22 cellular contexts compared by ENCODE assay signal in genomic region chr3:140334105-140334504, GRCh38.
"Had no signal": no experiment of that assay in that cellular context is flagged by ENCODE, and none has a peak within 500 bp of the region (broad histone marks: within the 10 kb centered on the region; RNA-seq: fewer than 3 reads in every experiment).

No MANE protein-coding gene starts in this region.

- H3K4me1 ChIP-seq: esophagus muscularis mucosa, foreskin keratinocyte, gastroesophageal sphincter, heart left ventricle, left lung, lower lobe of right lung had no signal

- H3K36me3 Mint-ChIP-seq: naive thymus-derived CD4-positive, alpha-beta T cell had no signal

- H3K4me3 ChIP-seq: coronary artery, dorsolateral prefrontal cortex, esophagus muscularis mucosa, gastroesophageal sphincter, heart left ventricle, left lung, lower lobe of right lung had no signal

- H3K4me3 Mint-ChIP-seq: naive thymus-derived CD4-positive, alpha-beta T cell had no signal

- DNase-seq: dermis blood vessel endothelial cell; dorsolateral prefrontal cortex; effector CD4-positive, alpha-beta T cell; effector memory CD4-positive, alpha-beta T cell; foreskin keratinocyte; heart left ventricle; hippocampal formation; left cardiac atrium; left lung; left ventricle myocardium superior; lower lobe of right lung; mesenchymal stem cell; midbrain; naive thymus-derived CD4-positive, alpha-beta T cell had no signal

- H3K36me3 ChIP-seq: esophagus muscularis mucosa, gastroesophageal sphincter, heart left ventricle, left lung, lower lobe of right lung had no signal

- H3K4me1 Mint-ChIP-seq: naive thymus-derived CD4-positive, alpha-beta T cell had no signal

- H3K27ac Mint-ChIP-seq: naive thymus-derived CD4-positive, alpha-beta T cell had no signal

- H3K27ac ChIP-seq: coronary artery, dorsolateral prefrontal cortex, esophagus muscularis mucosa, foreskin keratinocyte, gastroesophageal sphincter, heart left ventricle, left lung, lower lobe of right lung had no signal

- ATAC-seq: foreskin keratinocyte; gastroesophageal sphincter; heart left ventricle; left cardiac atrium; left lung; left ventricle myocardium superior; lower lobe of right lung; naive thymus-derived CD4-positive, alpha-beta T cell had no signal

- H3K9me3 ChIP-seq: esophagus muscularis mucosa, gastroesophageal sphincter, heart left ventricle, left lung, lower lobe of right lung had no signal

- FAIRE-seq: colon, endothelial cell of umbilical vein, frontal cortex, islet of Langerhans, keratinocyte had no signal

- H3K27me3 ChIP-seq: dorsolateral prefrontal cortex, esophagus muscularis mucosa, gastroesophageal sphincter, heart left ventricle, left lung had no signal
